In the genomic region with DNA sequence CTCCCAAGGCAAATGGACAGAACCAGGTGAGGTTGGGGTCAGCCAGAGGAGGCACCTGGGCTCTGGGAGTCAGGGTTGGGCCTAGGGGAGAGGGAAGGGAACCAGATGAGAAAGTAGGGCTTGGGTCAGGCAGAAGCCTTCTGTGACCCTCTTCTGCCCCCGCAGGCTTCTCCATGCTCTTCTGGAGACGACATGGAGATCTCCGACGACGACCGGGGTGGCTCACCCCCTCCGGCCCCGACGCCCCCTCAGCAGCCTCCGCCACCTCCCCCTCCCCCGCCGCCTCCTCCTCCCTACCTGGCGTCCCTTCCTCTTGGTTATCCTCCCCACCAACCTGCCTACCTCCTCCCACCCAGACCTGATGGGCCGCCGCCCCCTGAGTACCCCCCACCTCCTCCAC, we compare ENCODE assay signal across 2 cellular contexts.
TF ChIP-seq lines count a peak whose summit lies in the region.

No MANE protein-coding gene starts in this region.

TF ChIP-seq in HCT116, 20 proteins besides CTCF, POLR2A, EP300 and RAD21:
- TF ChIP-seq SRF (IDR thresholded peaks at IDR 0.05; ENCODE audit: low read depth) (no peak), FOSL1 (IDR thresholded peaks at IDR 0.05; ENCODE audit: low read depth) (no peak), EGR1 (IDR thresholded peaks at IDR 0.05; ENCODE audit: low read depth) (no peak), POLR2AphosphoS5 (IDR thresholded peaks at IDR 0.05; ENCODE audit: low read depth, low read length) (no peak), TCF7L2 (IDR thresholded peaks at IDR 0.05; ENCODE audit: borderline replicate concordance, extremely low read depth, insufficient read depth, insufficient read length) (no peak), ELF1 (IDR thresholded peaks at IDR 0.05; ENCODE audit: borderline replicate concordance, low read depth) (no peak), EZH2 (IDR thresholded peaks at IDR 0.05) (no peak), ZNF274 (IDR thresholded peaks at IDR 0.05; ENCODE audit: low read depth, low read length) (no peak)
- TF ChIP-seq, protein P1, sequence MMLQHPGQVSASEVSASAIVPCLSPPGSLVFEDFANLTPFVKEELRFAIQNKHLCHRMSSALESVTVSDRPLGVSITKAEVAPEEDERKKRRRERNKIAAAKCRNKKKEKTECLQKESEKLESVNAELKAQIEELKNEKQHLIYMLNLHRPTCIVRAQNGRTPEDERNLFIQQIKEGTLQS (IDR thresholded peaks at IDR 0.05), result no peak
- TF ChIP-seq, protein P2, sequence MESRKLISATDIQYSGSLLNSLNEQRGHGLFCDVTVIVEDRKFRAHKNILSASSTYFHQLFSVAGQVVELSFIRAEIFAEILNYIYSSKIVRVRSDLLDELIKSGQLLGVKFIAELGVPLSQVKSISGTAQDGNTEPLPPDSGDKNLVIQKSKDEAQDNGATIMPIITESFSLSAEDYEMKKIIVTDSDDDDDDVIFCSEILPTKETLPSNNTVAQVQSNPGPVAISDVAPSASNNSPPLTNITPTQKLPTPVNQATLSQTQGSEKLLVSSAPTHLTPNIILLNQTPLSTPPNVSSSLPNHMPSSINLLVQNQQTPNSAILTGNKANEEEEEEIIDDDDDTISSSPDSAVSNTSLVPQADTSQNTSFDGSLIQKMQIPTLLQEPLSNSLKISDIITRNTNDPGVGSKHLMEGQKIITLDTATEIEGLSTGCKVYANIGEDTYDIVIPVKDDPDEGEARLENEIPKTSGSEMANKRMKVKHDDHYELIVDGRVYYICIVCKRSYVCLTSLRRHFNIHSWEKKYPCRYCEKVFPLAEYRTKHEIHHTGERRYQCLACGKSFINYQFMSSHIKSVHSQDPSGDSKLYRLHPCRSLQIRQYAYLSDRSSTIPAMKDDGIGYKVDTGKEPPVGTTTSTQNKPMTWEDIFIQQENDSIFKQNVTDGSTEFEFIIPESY (IDR thresholded peaks at IDR 0.05; ENCODE audit: extremely low read depth, insufficient replicate concordance, low read length), result no peak
- TF ChIP-seq, protein P3, sequence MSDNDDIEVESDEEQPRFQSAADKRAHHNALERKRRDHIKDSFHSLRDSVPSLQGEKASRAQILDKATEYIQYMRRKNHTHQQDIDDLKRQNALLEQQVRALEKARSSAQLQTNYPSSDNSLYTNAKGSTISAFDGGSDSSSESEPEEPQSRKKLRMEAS (IDR thresholded peaks at IDR 0.05), result no peak

TF ChIP-seq in K562, 482 proteins besides CTCF, POLR2A, EP300 and RAD21:
- 0 out of 2 replicates have a peak, but pooled peaks have one; percentile 16 for TF ChIP-seq MTA3 (IDR thresholded peaks at IDR 0.05; ENCODE audit: borderline replicate concordance)
- TF ChIP-seq, protein P4, sequence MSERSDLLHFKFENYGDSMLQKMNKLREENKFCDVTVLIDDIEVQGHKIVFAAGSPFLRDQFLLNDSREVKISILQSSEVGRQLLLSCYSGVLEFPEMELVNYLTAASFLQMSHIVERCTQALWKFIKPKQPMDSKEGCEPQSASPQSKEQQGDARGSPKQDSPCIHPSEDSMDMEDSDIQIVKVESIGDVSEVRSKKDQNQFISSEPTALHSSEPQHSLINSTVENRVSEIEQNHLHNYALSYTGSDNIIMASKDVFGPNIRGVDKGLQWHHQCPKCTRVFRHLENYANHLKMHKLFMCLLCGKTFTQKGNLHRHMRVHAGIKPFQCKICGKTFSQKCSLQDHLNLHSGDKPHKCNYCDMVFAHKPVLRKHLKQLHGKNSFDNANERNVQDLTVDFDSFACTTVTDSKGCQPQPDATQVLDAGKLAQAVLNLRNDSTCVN (CRISPR knock-in tag; IDR thresholded peaks at IDR 0.05), result no peak
- no peak for TF ChIP-seq EHMT2 (IDR thresholded peaks at IDR 0.05)
- no peak for TF ChIP-seq ZNF324 (CRISPR knock-in tag; IDR thresholded peaks at IDR 0.05)
- TF ChIP-seq, protein P5, sequence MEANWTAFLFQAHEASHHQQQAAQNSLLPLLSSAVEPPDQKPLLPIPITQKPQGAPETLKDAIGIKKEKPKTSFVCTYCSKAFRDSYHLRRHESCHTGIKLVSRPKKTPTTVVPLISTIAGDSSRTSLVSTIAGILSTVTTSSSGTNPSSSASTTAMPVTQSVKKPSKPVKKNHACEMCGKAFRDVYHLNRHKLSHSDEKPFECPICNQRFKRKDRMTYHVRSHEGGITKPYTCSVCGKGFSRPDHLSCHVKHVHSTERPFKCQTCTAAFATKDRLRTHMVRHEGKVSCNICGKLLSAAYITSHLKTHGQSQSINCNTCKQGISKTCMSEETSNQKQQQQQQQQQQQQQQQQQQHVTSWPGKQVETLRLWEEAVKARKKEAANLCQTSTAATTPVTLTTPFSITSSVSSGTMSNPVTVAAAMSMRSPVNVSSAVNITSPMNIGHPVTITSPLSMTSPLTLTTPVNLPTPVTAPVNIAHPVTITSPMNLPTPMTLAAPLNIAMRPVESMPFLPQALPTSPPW (CRISPR knock-in tag; IDR thresholded peaks at IDR 0.05), result 0 out of 2 replicates have a peak, but pooled peaks have one; percentile 14
